ENCODE assay signal across 8 cellular contexts in the genomic region with DNA sequence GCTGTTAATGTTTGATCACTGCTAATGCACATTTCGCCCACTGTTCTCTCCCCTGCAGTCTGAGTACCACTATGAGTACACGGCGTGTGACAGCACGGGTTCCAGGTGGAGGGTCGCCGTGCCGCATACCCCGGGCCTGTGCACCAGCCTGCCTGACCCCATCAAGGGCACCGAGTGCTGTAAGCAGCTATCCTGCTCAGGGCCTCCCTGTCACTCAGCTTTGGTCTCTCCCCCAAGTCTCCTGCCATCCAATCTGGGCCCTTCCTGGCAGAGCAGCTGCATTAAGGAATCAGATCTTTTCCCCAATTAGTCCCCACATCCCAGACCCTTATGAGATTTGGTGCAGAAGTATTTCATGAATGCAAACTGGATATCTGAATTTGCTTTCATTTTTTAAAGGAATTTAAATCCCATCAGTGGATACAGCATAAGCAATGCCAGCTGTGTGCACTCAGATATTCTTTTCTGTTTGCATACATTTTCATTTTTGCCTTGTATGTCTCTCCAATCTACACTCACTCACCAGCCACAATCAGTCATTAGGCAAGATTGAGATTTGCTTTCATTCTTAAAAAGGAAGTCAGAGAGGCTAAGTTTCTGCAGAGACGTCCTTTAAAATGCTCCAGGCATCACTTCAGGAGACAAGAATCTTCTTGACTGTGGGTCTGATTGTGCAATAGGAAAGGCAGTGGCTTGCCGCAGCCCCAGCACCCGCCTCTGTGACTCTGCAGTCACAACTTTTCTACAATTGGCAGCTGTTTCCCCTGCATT. TPM values are rescaled to one million over a fixed set of nuclear protein-coding genes. Genes with fewer than 3 reads are reported as not detected.
DNase-seq lines count a peak whose midpoint lies in the region; ATAC-seq lines count a peak whose summit lies in the region.

No MANE protein-coding gene starts in this region.

- in situ Hi-C loops in SK-MEL-5 (cut with HindIII; ENCODE audit: low pct_unique_long_range_greater_than_20kb, low sequenced_read_pairs) = no loop called here

- CTCF ChIA-PET in activated CD4-positive, alpha-beta T cell treated with anti-CD3 and anti-CD28 coated beads for 36 hours (lab: Charles Lee) = interaction anchor here (0.6 to 1.8 kb wide), 4 partner anchors 13 to 979 kb away, joined by 3 to 7 read pairs (median 3); no protein-coding TSS in a partner anchor

- intact Hi-C loops in activated CD4-positive, alpha-beta T cell treated with anti-CD3 and anti-CD28 coated beads for 36 hours (cut with DNase I, micrococcal nuclease) = loop anchor here (2.0 to 5.0 kb wide), 2 partner anchors 49 to 50 kb away; partner anchors contain the start of gene ELAPOR1 (in 1 of the 2)
- intact Hi-C loops in dendritic cell treated with granulocyte-macrophage colony-stimulating factor and Interleukin-4, amounts not matched to agents 40 ng/mL and 50 ng/mL, for 4 days (cut with micrococcal nuclease) = no loop called here

- H3K27me3 Mint-ChIP-seq in activated CD4-positive, alpha-beta T cell treated with anti-CD3 and anti-CD28 coated beads for 36 hours = no peaks in the 10 kb centered on the region
- H3K27me3 Mint-ChIP-seq in dendritic cell treated with granulocyte-macrophage colony-stimulating factor and Interleukin-4, amounts not matched to agents 40 ng/mL and 50 ng/mL, for 4 days = no peaks in the 10 kb centered on the region

- H3K36me3 Mint-ChIP-seq in activated CD4-positive, alpha-beta T cell treated with anti-CD3 and anti-CD28 coated beads for 36 hours (ENCODE audit: low read depth) = peaks cover 2% of the 10 kb centered on the region
- H3K36me3 Mint-ChIP-seq in dendritic cell treated with granulocyte-macrophage colony-stimulating factor and Interleukin-4, amounts not matched to agents 40 ng/mL and 50 ng/mL, for 4 days (ENCODE audit: low read depth) = no peaks in the 10 kb centered on the region

- ATAC-seq in activated CD4-positive, alpha-beta T cell treated with anti-CD3 and anti-CD28 coated beads for 36 hours = peak; percentile 95
- ATAC-seq in HG02973 (IDR thresholded peaks at IDR 0.05; ENCODE audit: unreplicated experiment) = peak; percentile 53

- H3K4me1 Mint-ChIP-seq in activated CD4-positive, alpha-beta T cell treated with anti-CD3 and anti-CD28 coated beads for 36 hours = peaks cover 23% of the 10 kb centered on the region
- H3K4me1 Mint-ChIP-seq in dendritic cell treated with granulocyte-macrophage colony-stimulating factor and Interleukin-4, amounts not matched to agents 40 ng/mL and 50 ng/mL, for 4 days (ENCODE audit: low read depth) = peaks cover 38% of the 10 kb centered on the region

- H3K9me3 Mint-ChIP-seq in activated CD4-positive, alpha-beta T cell treated with anti-CD3 and anti-CD28 coated beads for 36 hours (ENCODE audit: low read depth) = no peaks in the 10 kb centered on the region
- no peaks in the 10 kb centered on the region for H3K9me3 Mint-ChIP-seq in dendritic cell treated with granulocyte-macrophage colony-stimulating factor and Interleukin-4, amounts not matched to agents 40 ng/mL and 50 ng/mL, for 4 days

- peak; percentile 69 for DNase-seq in activated CD4-positive, alpha-beta T cell treated with anti-CD3 and anti-CD28 coated beads for 36 hours
- no peak for DNase-seq in activated CD4-positive, alpha-beta T cell treated with anti-CD3 and anti-CD28 coated beads, Interleukin-2, amount 50 U/mL, for 1 hour
- DNase-seq in SK-MEL-5 (ENCODE audit: low read depth, low spot score) (peak; percentile 69), myocyte (ENCODE audit: low read depth) (peak; percentile 68), cerebellum (ENCODE audit: low spot score) (no peak), NCI-H1048 (lab: John Stamatoyannopoulos, UW) (no peak)

- peak overlapping the region; percentile 34 for H3K27ac Mint-ChIP-seq in activated CD4-positive, alpha-beta T cell treated with anti-CD3 and anti-CD28 coated beads for 36 hours
- peak overlapping the region; percentile 91 for H3K27ac Mint-ChIP-seq in dendritic cell treated with granulocyte-macrophage colony-stimulating factor and Interleukin-4, amounts not matched to agents 40 ng/mL and 50 ng/mL, for 4 days

- POLR2A ChIA-PET in activated CD4-positive, alpha-beta T cell treated with anti-CD3 and anti-CD28 coated beads for 36 hours (lab: Charles Lee) = no interaction called here

- no peak overlapping the region for H3K4me3 Mint-ChIP-seq in activated CD4-positive, alpha-beta T cell treated with anti-CD3 and anti-CD28 coated beads for 36 hours
- H3K4me3 Mint-ChIP-seq in dendritic cell treated with granulocyte-macrophage colony-stimulating factor and Interleukin-4, amounts not matched to agents 40 ng/mL and 50 ng/mL, for 4 days = peak overlapping the region; percentile 17

RNA-seq across cellular contexts. Expression of gene ELAPOR1, which starts 48.1 kb away (rescaled TPM):
- total RNA-seq in activated CD4-positive, alpha-beta T cell treated with anti-CD3 and anti-CD28 coated beads for 36 hours = 1 to 10 TPM; 7.1 to 8.7 TPM
- 0.35 TPM in 1 of 2 replicates, not detected in the other for total RNA-seq in SK-MEL-5 (2014; rRNA removed; shearing (Covaris generic))
- 0.03 TPM in 1 of 2 replicates, not detected in the other for polyA plus RNA-seq in SK-MEL-5 (2015; cell fraction: cytosol; rRNA removed)
- polyA plus RNA-seq in SK-MEL-5 (2015; cell fraction: nucleus; rRNA removed) = 0.38 TPM in 1 of 2 replicates, not detected in the other
- total RNA-seq in myocyte = 0.21 and 0.80 TPM in 2 replicates
- polyA plus RNA-seq in myocyte (2012) = 1.7 TPM
- 6.4 TPM for total RNA-seq in cerebellum

RNA-seq across cellular contexts. Expression of gene SARS1, which starts 51.7 kb away (rescaled TPM):
- total RNA-seq in activated CD4-positive, alpha-beta T cell treated with anti-CD3 and anti-CD28 coated beads for 36 hours = 100 to 1,000 TPM; 224 to 240 TPM
- 200 and 205 TPM in 2 replicates for total RNA-seq in SK-MEL-5 (2014; rRNA removed; shearing (Covaris generic))
- 226 and 241 TPM in 2 replicates for polyA plus RNA-seq in SK-MEL-5 (2015; cell fraction: cytosol; rRNA removed)
- polyA plus RNA-seq in SK-MEL-5 (2015; cell fraction: nucleus; rRNA removed) = 249 and 257 TPM in 2 replicates
- total RNA-seq in myocyte (146 and 160 TPM in 2 replicates), cerebellum (81.8 TPM)
- polyA plus RNA-seq in myocyte (2012) = 348 TPM

Comparison
In these comparisons a context has a peak if more than half of its experiments do, and no peak if none do; other contexts are left out.
1. DNase-seq: peak in activated CD4-positive, alpha-beta T cell treated with anti-CD3 and anti-CD28 coated beads for 36 hours (single experiment), SK-MEL-5 (single experiment) and myocyte (single experiment); none in activated CD4-positive, alpha-beta T cell treated with anti-CD3 and anti-CD28 coated beads, Interleukin-2, amount 50 U/mL, for 1 hour (single experiment), cerebellum (single experiment) and NCI-H1048 (single experiment).